ENCODE assay signal across 19 cellular contexts in the genomic region with DNA sequence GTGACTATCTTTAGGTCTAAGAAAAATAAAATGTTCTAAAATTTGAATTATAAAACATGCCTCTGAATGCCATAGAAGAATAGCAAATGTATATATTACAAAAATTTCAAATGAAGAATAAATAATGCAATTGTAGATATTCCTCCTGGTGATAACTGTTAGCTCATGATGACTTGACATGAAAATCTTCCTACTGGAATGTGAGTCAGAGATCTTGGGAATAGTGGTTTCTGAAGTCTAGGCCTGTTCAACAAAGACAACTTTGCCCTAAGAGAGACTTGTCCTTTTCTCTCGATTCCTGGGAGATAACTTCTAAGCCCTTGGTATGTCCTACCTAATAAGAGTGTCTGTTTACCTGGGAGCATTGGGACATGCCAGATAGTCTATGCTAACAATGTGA.
A peak's percentile ranks its signal among the peaks of the same experiment; 100 is the strongest.
DNase-seq lines count a peak whose midpoint lies in the region; ATAC-seq, FAIRE-seq and TF ChIP-seq lines count a peak whose summit lies in the region.
"Had no signal": no experiment of that assay in that cellular context is flagged by ENCODE, and none has a peak within 500 bp of the region (broad histone marks: within the 10 kb centered on the region; RNA-seq: fewer than 3 reads in every experiment).

No MANE protein-coding gene starts in this region.

- no peaks in the 10 kb centered on the region for H3K27me3 ChIP-seq in keratinocyte (ENCODE audit: control insufficient read depth, extremely low read depth, insufficient read depth, low read length)
- H3K27me3 ChIP-seq: BE2C, MG63 had no signal

- H3K79me2 ChIP-seq in keratinocyte (ENCODE audit: control insufficient read depth, insufficient read depth, low read length) = no peaks in the 10 kb centered on the region

- no peaks in the 10 kb centered on the region for H3K9me3 ChIP-seq in keratinocyte (ENCODE audit: control insufficient read depth, low read depth, low read length)
- H3K9me3 ChIP-seq: BE2C, MG63 had no signal

- no peak overlapping the region for H3K4me2 ChIP-seq in keratinocyte (ENCODE audit: control insufficient read depth, extremely low read depth, insufficient read depth, low read depth, low read length)
- H3K4me2 ChIP-seq: KMS-11, PC-9 had no signal

- H3K4me3 ChIP-seq in choroid plexus epithelial cell (ENCODE audit: low read depth, low read length) = no peak overlapping the region
- no peak overlapping the region for H3K4me3 ChIP-seq in keratinocyte (ENCODE audit: control insufficient read depth in 2 of 3, extremely low read depth in 1 of 3, insufficient read depth in 2 of 3, low read depth in 1 of 3, low read length in 3 of 3)
- H3K4me3 ChIP-seq: MG63, PC-9 had no signal

- intact Hi-C loops in activated CD4-positive, alpha-beta T cell treated with anti-CD3 and anti-CD28 coated beads for 36 hours (cut with DNase I, micrococcal nuclease) = no loop called here
- intact Hi-C loops in activated T-helper 2 cell treated with anti-CD3 and anti-CD28 coated beads, Interferon-gamma antibody, Interleukin-2, Interleukin-4, amounts not matched to agents 10 μg/mL and 5 μg/mL and 100 μg/mL, durations not matched to agents 14 hours and 24 hours and 36 hours (cut with micrococcal nuclease) = no loop called here

- no peak for ATAC-seq in activated CD4-positive, alpha-beta T cell treated with anti-CD3 and anti-CD28 coated beads for 36 hours
- no peak for ATAC-seq in HG02981 (IDR thresholded peaks at IDR 0.05; ENCODE audit: unreplicated experiment)

- H3K27me3 Mint-ChIP-seq in activated CD4-positive, alpha-beta T cell treated with anti-CD3 and anti-CD28 coated beads for 36 hours = no peaks in the 10 kb centered on the region
- no peaks in the 10 kb centered on the region for H3K27me3 Mint-ChIP-seq in activated T-helper 2 cell treated with anti-CD3 and anti-CD28 coated beads, Interferon-gamma antibody, Interleukin-2, Interleukin-4, amounts not matched to agents 10 μg/mL and 5 μg/mL and 100 μg/mL, durations not matched to agents 14 hours and 24 hours and 36 hours (ENCODE audit: low read depth)
- H3K27me3 Mint-ChIP-seq: CD4-positive, alpha-beta memory T cell had no signal

- H3K9me3 Mint-ChIP-seq in activated CD4-positive, alpha-beta T cell treated with anti-CD3 and anti-CD28 coated beads for 36 hours (ENCODE audit: low read depth) = no peaks in the 10 kb centered on the region
- H3K9me3 Mint-ChIP-seq in activated T-helper 2 cell treated with anti-CD3 and anti-CD28 coated beads, Interferon-gamma antibody, Interleukin-2, Interleukin-4, amounts not matched to agents 10 μg/mL and 5 μg/mL and 100 μg/mL, durations not matched to agents 14 hours and 24 hours and 36 hours = no peaks in the 10 kb centered on the region
- H3K9me3 Mint-ChIP-seq: CD4-positive, alpha-beta memory T cell had no signal

- H3K4me3 Mint-ChIP-seq in activated CD4-positive, alpha-beta T cell treated with anti-CD3 and anti-CD28 coated beads for 36 hours = no peak overlapping the region
- no peak overlapping the region for H3K4me3 Mint-ChIP-seq in activated T-helper 2 cell treated with anti-CD3 and anti-CD28 coated beads, Interferon-gamma antibody, Interleukin-2, Interleukin-4, amounts not matched to agents 10 μg/mL and 5 μg/mL and 100 μg/mL, durations not matched to agents 14 hours and 24 hours and 36 hours (ENCODE audit: low read depth)
- H3K4me3 Mint-ChIP-seq: CD4-positive, alpha-beta memory T cell had no signal

- no peak overlapping the region for H3K9ac ChIP-seq in keratinocyte (ENCODE audit: control insufficient read depth, extremely low read depth, insufficient read depth, low read length)
- H3K9ac ChIP-seq: KMS-11 had no signal

- H3K27ac ChIP-seq in keratinocyte (ENCODE audit: control insufficient read depth, insufficient read depth, low read length) = no peak overlapping the region
- H3K27ac ChIP-seq: KMS-11, PC-9 had no signal

- no peaks in the 10 kb centered on the region for H3K36me3 Mint-ChIP-seq in activated CD4-positive, alpha-beta T cell treated with anti-CD3 and anti-CD28 coated beads for 36 hours (ENCODE audit: low read depth)
- H3K36me3 Mint-ChIP-seq in activated T-helper 2 cell treated with anti-CD3 and anti-CD28 coated beads, Interferon-gamma antibody, Interleukin-2, Interleukin-4, amounts not matched to agents 10 μg/mL and 5 μg/mL and 100 μg/mL, durations not matched to agents 14 hours and 24 hours and 36 hours (ENCODE audit: low read depth) = no peaks in the 10 kb centered on the region
- H3K36me3 Mint-ChIP-seq: CD4-positive, alpha-beta memory T cell had no signal

- H3K4me1 Mint-ChIP-seq in activated CD4-positive, alpha-beta T cell treated with anti-CD3 and anti-CD28 coated beads for 36 hours = no peaks in the 10 kb centered on the region
- H3K4me1 Mint-ChIP-seq in activated T-helper 2 cell treated with anti-CD3 and anti-CD28 coated beads, Interferon-gamma antibody, Interleukin-2, Interleukin-4, amounts not matched to agents 10 μg/mL and 5 μg/mL and 100 μg/mL, durations not matched to agents 14 hours and 24 hours and 36 hours (ENCODE audit: low read depth) = no peaks in the 10 kb centered on the region
- H3K4me1 Mint-ChIP-seq: CD4-positive, alpha-beta memory T cell had no signal

- dilution Hi-C loops in keratinocyte (cut with MboI; ENCODE audit: extremely low pct_ligation_motif_present, low sequenced_read_pairs) = no loop called here

- H4K20me1 ChIP-seq in keratinocyte (ENCODE audit: control insufficient read depth, extremely low read depth, insufficient read depth, low read length) = no peaks in the 10 kb centered on the region

- FAIRE-seq in keratinocyte (lab: Jason Lieb, UNC) = peak; percentile 26
- FAIRE-seq: D721Med had no signal

- H3K36me3 ChIP-seq in keratinocyte (ENCODE audit: control insufficient read depth in 2 of 2, extremely low read depth in 1 of 2, insufficient read depth in 2 of 2, low read length in 2 of 2) = no peaks in the 10 kb centered on the region
- H3K36me3 ChIP-seq: BE2C, MG63 had no signal

- no peak for TF ChIP-seq CTCF in choroid plexus epithelial cell (conservative IDR thresholded peaks at IDR 0.05; ENCODE audit: low read depth, low read length)
- TF ChIP-seq CTCF in keratinocyte (optimal IDR thresholded peaks at IDR 0.05 in 1 of 3, IDR thresholded peaks at IDR 0.05 in 1 of 3, conservative IDR thresholded peaks at IDR 0.05 in 1 of 3; ENCODE audit: extremely low read depth in 1 of 3, insufficient read depth in 2 of 3, low read length in 3 of 3) = no peak

- CTCF ChIA-PET in activated CD4-positive, alpha-beta T cell treated with anti-CD3 and anti-CD28 coated beads for 36 hours (lab: Charles Lee) = interaction anchor here (0.6 kb wide), 1 partner anchor 1866 kb away, joined by 3 read pairs; no protein-coding TSS in a partner anchor

- peak; percentile 4 for DNase-seq in AG08395 (ENCODE audit: low spot score)
- peak; percentile 10 for DNase-seq in HT1080 (ENCODE audit: low read depth)
- DNase-seq in choroid plexus epithelial cell (ENCODE audit: low read depth) = peak; percentile 5
- DNase-seq in keratinocyte (ENCODE audit: low read depth, low spot score) = no peak
- no peak for DNase-seq in amniotic stem cell (lab: John Stamatoyannopoulos, UW)
- no peak for DNase-seq in activated CD4-positive, alpha-beta T cell treated with anti-CD3 and anti-CD28 coated beads for 36 hours
- DNase-seq in activated T-helper 2 cell treated with anti-CD3 and anti-CD28 coated beads, Interferon-gamma antibody, Interleukin-2, Interleukin-4, amounts not matched to agents 10 μg/mL and 5 μg/mL and 100 μg/mL, durations not matched to agents 14 hours and 24 hours and 36 hours (ENCODE audit: low spot score) = no peak
- DNase-seq: BE2C; CD4-positive, alpha-beta memory T cell; DMS79 treated with DMSO at 0.1 percent for 48 hours; GOT3; MG63; NCI-H1092 treated with DMSO at 0.1 percent for 48 hours; NCI-H1694 treated with DMSO at 0.1 percent for 48 hours; NCI-H774; PC-9 had no signal

- H3K4me1 ChIP-seq in keratinocyte (ENCODE audit: control insufficient read depth, extremely low read depth, insufficient read depth, low read length) = no peaks in the 10 kb centered on the region
- H3K4me1 ChIP-seq: BE2C had no signal

- H2AFZ ChIP-seq in keratinocyte (ENCODE audit: control insufficient read depth, low read length) = no peak overlapping the region
- H2AFZ ChIP-seq: PC-9 had no signal

- H3K9me1 ChIP-seq in keratinocyte (ENCODE audit: control insufficient read depth, extremely low read depth, insufficient read depth, low read length) = no peaks in the 10 kb centered on the region

- POLR2A ChIA-PET in activated CD4-positive, alpha-beta T cell treated with anti-CD3 and anti-CD28 coated beads for 36 hours (lab: Charles Lee) = no interaction called here

- H3K27ac Mint-ChIP-seq in activated CD4-positive, alpha-beta T cell treated with anti-CD3 and anti-CD28 coated beads for 36 hours = no peak overlapping the region
- no peak overlapping the region for H3K27ac Mint-ChIP-seq in activated T-helper 2 cell treated with anti-CD3 and anti-CD28 coated beads, Interferon-gamma antibody, Interleukin-2, Interleukin-4, amounts not matched to agents 10 μg/mL and 5 μg/mL and 100 μg/mL, durations not matched to agents 14 hours and 24 hours and 36 hours
- H3K27ac Mint-ChIP-seq: CD4-positive, alpha-beta memory T cell had no signal

Comparison
In these comparisons a context has a peak if more than half of its experiments do, and no peak if none do; other contexts are left out.
1. DNase-seq: peak in AG08395 (single experiment), HT1080 (single experiment) and choroid plexus epithelial cell (single experiment); none in keratinocyte (single experiment), amniotic stem cell (single experiment), activated CD4-positive, alpha-beta T cell treated with anti-CD3 and anti-CD28 coated beads for 36 hours (single experiment) and activated T-helper 2 cell treated with anti-CD3 and anti-CD28 coated beads, Interferon-gamma antibody, Interleukin-2, Interleukin-4, amounts not matched to agents 10 μg/mL and 5 μg/mL and 100 μg/mL, durations not matched to agents 14 hours and 24 hours and 36 hours (single experiment).